21 cellular contexts compared by ENCODE assay signal in the genomic region with DNA sequence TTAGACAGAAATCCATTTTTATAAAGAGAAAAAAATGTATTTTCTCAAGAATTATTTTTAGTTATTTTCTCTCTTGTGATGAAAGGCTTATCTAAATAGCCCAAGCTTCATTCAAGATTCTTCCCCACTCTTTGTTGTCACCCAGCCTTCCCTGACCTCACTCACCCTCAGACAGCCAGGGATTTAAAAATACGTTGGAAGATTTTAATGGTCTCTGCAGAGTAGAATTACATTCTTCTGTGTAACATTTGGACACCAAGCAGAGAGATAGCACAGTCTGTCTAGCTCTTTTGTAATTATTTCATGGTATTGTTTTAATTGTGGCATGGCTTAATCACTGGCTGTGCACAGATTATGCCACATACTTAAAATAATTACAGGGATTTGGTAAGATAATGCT.
"Had no signal": no experiment of that assay in that cellular context is flagged by ENCODE, and none has a peak within 500 bp of the region (broad histone marks: within the 10 kb centered on the region; RNA-seq: fewer than 3 reads in every experiment).

No MANE protein-coding gene starts in this region.

- H3K4me1 Mint-ChIP-seq: central memory CD8-positive, alpha-beta T cell; stimulated activated effector memory CD8-positive, alpha-beta T cell treated with anti-CD3 and anti-CD28 coated beads, Interleukin-12 subunit alpha, Interleukin-12 subunit beta, amount 100 ng/mL, for 72 hours had no signal

- DNase-seq: cortex of kidney; dorsolateral prefrontal cortex; effector CD8-positive, alpha-beta T cell; kidney; left colon; mammary epithelial cell; mucosa of descending colon; occipital lobe; pancreas; sigmoid colon; stimulated activated CD4-positive, alpha-beta T cell treated with anti-CD3 and anti-CD28 coated beads, Interleukin-4, amount 100 ng/mL, for 1 hour; stimulated activated CD8-positive, alpha-beta memory T cell treated with anti-CD3 and anti-CD28 coated beads, Interleukin-4, amount 100 ng/mL, for 48 hours; stimulated activated naive CD8-positive, alpha-beta T cell treated with anti-CD3 and anti-CD28 coated beads, Interleukin-15, Interleukin-2, amounts not matched to agents 100 U/mL and 50 U/mL, for 24 hours; thyroid gland had no signal

- H3K4me3 ChIP-seq: dorsolateral prefrontal cortex, mucosa of descending colon, pancreas, sigmoid colon, smooth muscle cell, suprapubic skin, thyroid gland had no signal

- H3K4me2 ChIP-seq: smooth muscle cell had no signal

- H3K36me3 Mint-ChIP-seq: stimulated activated effector memory CD8-positive, alpha-beta T cell treated with anti-CD3 and anti-CD28 coated beads, Interleukin-12 subunit alpha, Interleukin-12 subunit beta, amount 100 ng/mL, for 72 hours; type B pancreatic cell had no signal

- H3K36me3 ChIP-seq: pancreas, sigmoid colon, suprapubic skin, thyroid gland had no signal

- H3K27me3 Mint-ChIP-seq: type B pancreatic cell had no signal

- H3K4me1 ChIP-seq: pancreas, suprapubic skin, thyroid gland had no signal

- H3K4me3 Mint-ChIP-seq: central memory CD8-positive, alpha-beta T cell; natural killer cell treated with Interleukin-12 subunit alpha and Interleukin-12 subunit beta and Interleukin-15 and Interleukin-18, amount 100 ng/mL, for 72 hours; stimulated activated effector memory CD8-positive, alpha-beta T cell treated with anti-CD3 and anti-CD28 coated beads, Interleukin-12 subunit alpha, Interleukin-12 subunit beta, amount 100 ng/mL, for 72 hours; type B pancreatic cell had no signal

- H3K27me3 ChIP-seq: pancreas, sigmoid colon, suprapubic skin, thyroid gland had no signal

- H3K27ac ChIP-seq: dorsolateral prefrontal cortex, pancreas, sigmoid colon, suprapubic skin, thyroid gland had no signal

- ATAC-seq: left colon; mucosa of descending colon; natural killer cell treated with Interleukin-12 subunit alpha and Interleukin-12 subunit beta and Interleukin-15 and Interleukin-18, amount 100 ng/mL, for 72 hours; pancreas; stimulated activated effector memory CD8-positive, alpha-beta T cell treated with anti-CD3 and anti-CD28 coated beads, Interleukin-12 subunit alpha, Interleukin-12 subunit beta, amount 100 ng/mL, for 72 hours; stimulated activated naive CD8-positive, alpha-beta T cell treated with anti-CD3 and anti-CD28 coated beads, Interleukin-15, Interleukin-2, amounts not matched to agents 100 U/mL and 50 U/mL, for 24 hours had no signal

- H3K27ac Mint-ChIP-seq: natural killer cell treated with Interleukin-12 subunit alpha and Interleukin-12 subunit beta and Interleukin-15 and Interleukin-18, amount 100 ng/mL, for 72 hours; progenitor cell of endocrine pancreas; stimulated activated effector memory CD8-positive, alpha-beta T cell treated with anti-CD3 and anti-CD28 coated beads, Interleukin-12 subunit alpha, Interleukin-12 subunit beta, amount 100 ng/mL, for 72 hours; type B pancreatic cell had no signal

- H3K9me3 ChIP-seq: pancreas, suprapubic skin, thyroid gland had no signal
